ENCODE assay signal across 12 cellular contexts in genomic region chr7:16129431-16130126, GRCh38.
DNase-seq lines count a peak whose midpoint lies in the region; ATAC-seq and TF ChIP-seq lines count a peak whose summit lies in the region.
"Had no signal": no experiment of that assay in that cellular context is flagged by ENCODE, and none has a peak within 500 bp of the region (broad histone marks: within the 10 kb centered on the region; RNA-seq: fewer than 3 reads in every experiment).

No MANE protein-coding gene starts in this region.

- intact Hi-C loops in PC-9 (cut with micrococcal nuclease; ENCODE audit: unreplicated experiment): loop anchor here (1.0 to 2.0 kb wide), 8 partner anchors 45 to 436 kb away; no protein-coding TSS in a partner anchor

- H4K20me1 ChIP-seq in PC-9 (ENCODE audit: insufficient read depth): no peaks in the 10 kb centered on the region
- no peaks in the 10 kb centered on the region for H4K20me1 ChIP-seq in smooth muscle cell (ENCODE audit: low read depth)

- H3K79me2 ChIP-seq in PC-9 (ENCODE audit: low read depth) (no peaks in the 10 kb centered on the region), smooth muscle cell (ENCODE audit: low read depth) (no peaks in the 10 kb centered on the region)

- H3K27ac ChIP-seq in PC-9 (peak overlapping the region; percentile 90), smooth muscle cell (ENCODE audit: low read depth) (peak overlapping the region; percentile 64)
- H3K27ac ChIP-seq: 22Rv1, WERI-Rb-1 had no signal

- ATAC-seq in HG02973 (IDR thresholded peaks at IDR 0.05; ENCODE audit: unreplicated experiment): no peak
- ATAC-seq: natural killer cell treated with Interleukin-12 subunit alpha and Interleukin-12 subunit beta and Interleukin-15 and Interleukin-18, amount 100 ng/mL, for 72 hours had no signal

- H3K27me3 ChIP-seq in PC-9 (ENCODE audit: insufficient read depth, low read depth) (no peaks in the 10 kb centered on the region), smooth muscle cell (ENCODE audit: low read depth) (no peaks in the 10 kb centered on the region)

- H3K4me2 ChIP-seq in PC-9 (peak overlapping the region; percentile 58), smooth muscle cell (no peak overlapping the region)

- H2AFZ ChIP-seq in PC-9: peak overlapping the region; percentile 72
- H2AFZ ChIP-seq in smooth muscle cell (ENCODE audit: low read depth): no peak overlapping the region

- no peak for TF ChIP-seq CTCF in PC-9 (conservative IDR thresholded peaks at IDR 0.05)
- no peak for TF ChIP-seq CTCF in smooth muscle cell (IDR thresholded peaks at IDR 0.05; ENCODE audit: borderline replicate concordance, insufficient read depth, poor library complexity, severe bottlenecking)

- H3K9ac ChIP-seq in smooth muscle cell (ENCODE audit: low read depth): no peak overlapping the region

- H3K36me3 ChIP-seq in PC-9 (ENCODE audit: low read depth) (no peaks in the 10 kb centered on the region), smooth muscle cell (ENCODE audit: low read depth) (no peaks in the 10 kb centered on the region)
- H3K36me3 ChIP-seq: WERI-Rb-1 had no signal

- no peaks in the 10 kb centered on the region for H3K9me2 ChIP-seq in PC-9 (ENCODE audit: insufficient read depth)

- BruUV-seq in PC-9 (replicated peaks; lab: Mats Ljungman, UMichigan): no TSS peak

- CTCF ChIA-PET in PC-9 (lab: Charles Lee): interaction anchor here (1.0 to 1.3 kb wide), 3 partner anchors 287 to 435 kb away, joined by 3 to 4 read pairs (median 3); no protein-coding TSS in a partner anchor

- POLR2A ChIA-PET in PC-9 (lab: Charles Lee; ENCODE audit: unreplicated experiment): interaction anchor here (0.5 to 1.4 kb wide), 13 partner anchors 21 to 513 kb away, joined by 3 to 16 read pairs (median 5); partner anchors contain the start of gene CRPPA

- peak overlapping the region; percentile 17 for H3K4me3 ChIP-seq in PC-9
- no peak overlapping the region for H3K4me3 ChIP-seq in smooth muscle cell

- DNase-seq in DMS53 (lab: John Stamatoyannopoulos, UW) (peak; percentile 16), DMS53 treated with DMSO at 0.1 percent for 48 hours (lab: John Stamatoyannopoulos, UW; ENCODE audit: unreplicated experiment) (no peak), PC-9 (peak; percentile 46 to 95), fibroblast of gingiva (ENCODE audit: low read depth) (peak; percentile 93), smooth muscle cell (lab: John Stamatoyannopoulos, UW; ENCODE audit: unreplicated experiment) (no peak), NCI-H345 treated with DMSO at 0.1 percent for 48 hours (lab: John Stamatoyannopoulos, UW; ENCODE audit: unreplicated experiment) (no peak), DMS153 treated with DMSO at 0.1 percent for 48 hours (lab: John Stamatoyannopoulos, UW; ENCODE audit: unreplicated experiment) (no peak)
- DNase-seq: activated naive CD4-positive, alpha-beta T cell treated with Interleukin-2 at 50 U/mL for 16 hours; WERI-Rb-1 had no signal

- H3K9me3 ChIP-seq in PC-9 (ENCODE audit: insufficient read depth, low read depth) (no peaks in the 10 kb centered on the region; the same call in 1 of the 2 replicates), smooth muscle cell (replicated peaks; ENCODE audit: low read depth) (no peaks in the 10 kb centered on the region)

- WGBS in smooth muscle cell (ENCODE audit: low lambda C conversion rate): 67% methylated on average over 4 of the region's 4 CpGs

- H3F3A ChIP-seq in PC-9 (ENCODE audit: insufficient read depth, low read depth) (peaks cover 28% of the 10 kb centered on the region), smooth muscle cell (ENCODE audit: low read depth) (no peaks in the 10 kb centered on the region)

- H3K4me1 ChIP-seq in PC-9 (replicated peaks; ENCODE audit: insufficient read depth) (peaks cover 35% of the 10 kb centered on the region), smooth muscle cell (ENCODE audit: low read depth) (no peaks in the 10 kb centered on the region)

Comparison
In these comparisons a context has a peak if more than half of its experiments do, and no peak if none do; other contexts are left out.
1. DNase-seq: peak in DMS53 (single experiment), PC-9 (2 of 2) and fibroblast of gingiva (single experiment); none in DMS53 treated with DMSO at 0.1 percent for 48 hours (single experiment), smooth muscle cell (single experiment), NCI-H345 treated with DMSO at 0.1 percent for 48 hours (single experiment) and DMS153 treated with DMSO at 0.1 percent for 48 hours (single experiment).